ENCODE assay signal across 8 cellular contexts in the genomic region with DNA sequence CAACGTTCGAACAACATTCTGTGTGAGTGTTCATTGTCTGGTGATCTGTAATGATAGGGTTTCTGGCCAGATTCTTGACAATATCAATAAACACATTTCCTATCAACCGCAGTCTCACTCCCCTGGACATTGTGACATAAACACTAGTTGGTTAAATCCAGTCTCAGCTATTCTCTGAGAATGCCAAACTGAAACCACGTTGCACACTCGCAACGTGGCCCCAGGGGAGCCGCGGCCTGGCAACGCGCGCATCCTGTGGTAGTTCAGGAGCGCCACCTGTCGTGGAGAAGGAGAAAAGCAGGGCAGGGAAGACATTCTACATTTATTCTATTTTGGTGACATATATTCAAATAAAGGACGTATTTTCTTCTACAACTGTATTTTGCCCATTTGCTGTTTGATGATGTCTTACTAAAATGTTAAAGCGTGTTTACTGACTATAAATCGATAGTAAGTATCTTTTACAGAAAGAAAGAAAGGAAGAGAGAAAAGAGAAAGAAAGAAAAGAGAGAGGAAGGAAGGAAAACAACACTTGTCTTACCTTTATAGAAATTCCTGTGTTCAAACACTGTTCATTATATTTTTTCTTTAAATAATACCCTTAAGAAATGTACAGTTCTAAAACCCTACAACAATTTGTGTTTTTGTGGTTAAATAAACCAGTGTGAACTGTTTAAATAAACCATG.
DNase-seq lines count a peak whose midpoint lies in the region; ATAC-seq and TF ChIP-seq lines count a peak whose summit lies in the region.

No MANE protein-coding gene starts in this region.

- TF ChIP-seq POLR2A in right lobe of liver (IDR thresholded peaks at IDR 0.05): no peak

- peak; percentile 72 for DNase-seq in AG09309 (ENCODE audit: low read depth)
- peak; percentile 32 for DNase-seq in GM13976 (ENCODE audit: low spot score)
- DNase-seq in HT1080 (ENCODE audit: low read depth): peak; percentile 61
- DNase-seq in PC-3: peak; percentile 44
- peak in 37 of 61 donors; percentile 1 to 54 (median 8) for DNase-seq in caudate nucleus (lab: John Stamatoyannopoulos, UW)
- peak; percentile 63 to 73 (median 66) for DNase-seq in right lobe of liver
- DNase-seq in stimulated activated CD4-positive, alpha-beta T cell treated with anti-CD3 and anti-CD28 coated beads, TNF-alpha, amount 100 ng/mL, for 48 hours (ENCODE audit: low read depth in 3 of 3): peak; percentile 1 to 6 (median 3)

- H3K27me3 ChIP-seq in PC-3 (ENCODE audit: low read length) (no peaks in the 10 kb centered on the region), right lobe of liver (no peaks in the 10 kb centered on the region)

- H3F3A ChIP-seq in PC-3 (ENCODE audit: low read length, unreplicated experiment): no peaks in the 10 kb centered on the region

- TF ChIP-seq CTCF in AG09309 (IDR thresholded peaks at IDR 0.05; ENCODE audit: control insufficient read depth, insufficient read depth, low read depth, low read length, missing control alignments): peak; percentile 95
- peak; percentile 51 for TF ChIP-seq CTCF in GM13976 (IDR thresholded peaks at IDR 0.05; ENCODE audit: borderline replicate concordance, control extremely low read depth, extremely low read depth, insufficient read depth, missing control alignments)
- TF ChIP-seq CTCF in PC-3 (conservative IDR thresholded peaks at IDR 0.05; ENCODE audit: low read depth, low read length): peak; percentile 88
- peak; percentile 77 to 91 (median 84) for TF ChIP-seq CTCF in right lobe of liver (IDR thresholded peaks at IDR 0.05)

- H3K36me3 ChIP-seq in PC-3 (ENCODE audit: low read depth, low read length): no peaks in the 10 kb centered on the region
- no peaks in the 10 kb centered on the region for H3K36me3 ChIP-seq in right lobe of liver

- no TSS peak for BruUV-seq in PC-3 (replicated peaks; lab: Mats Ljungman, UMichigan)

- H3K9ac ChIP-seq in PC-3 (ENCODE audit: low read length): peak overlapping the region; percentile 39; the same call in 1 of the 2 replicates

- H3K4me1 ChIP-seq in PC-3 (ENCODE audit: insufficient read depth, low read length): no peaks in the 10 kb centered on the region
- no peaks in the 10 kb centered on the region for H3K4me1 ChIP-seq in right lobe of liver

- H3K4me2 ChIP-seq in PC-3 (ENCODE audit: low read length): peak overlapping the region; percentile 73

- CTCF ChIA-PET in PC-3 (lab: Charles Lee): no interaction called here

- no peaks in the 10 kb centered on the region for H3K79me2 ChIP-seq in PC-3 (ENCODE audit: low read length)

- in situ Hi-C loops in GM13976 (cut with MboI; ENCODE audit: low sequenced_read_pairs, unreplicated experiment): no loop called here

- H3K9me3 ChIP-seq in PC-3 (ENCODE audit: low read length) (no peaks in the 10 kb centered on the region), right lobe of liver (no peaks in the 10 kb centered on the region)

- H2AFZ ChIP-seq in PC-3 (ENCODE audit: low read length): peak overlapping the region; percentile 68

- H3K4me3 ChIP-seq in AG09309 (ENCODE audit: control insufficient read depth, low read depth, low read length) (peak overlapping the region; percentile 37), PC-3 (ENCODE audit: low read length) (peak overlapping the region; percentile 53), right lobe of liver (peak overlapping the region in 2 of 3 donors; percentile 26 to 42)

- WGBS in right lobe of liver (ENCODE audit: insufficient coverage, low coverage, low lambda C conversion rate, missing lambda C conversion rate): 6% methylated on average over 16 of the region's 16 CpGs

- H3K27ac ChIP-seq in PC-3 (ENCODE audit: low read length) (no peak overlapping the region), caudate nucleus (ENCODE audit: low read depth, low read length) (no peak overlapping the region), right lobe of liver (peak overlapping the region in 1 of 3 donors; percentile 5)

- no peaks in the 10 kb centered on the region for H4K20me1 ChIP-seq in PC-3 (ENCODE audit: low read length)

- no peaks in the 10 kb centered on the region for H3K9me2 ChIP-seq in PC-3 (replicated peaks; ENCODE audit: low read length)

- POLR2A ChIA-PET in PC-3 (lab: Charles Lee; ENCODE audit: unreplicated experiment): no interaction called here

- intact Hi-C loops in PC-3 (cut with micrococcal nuclease) (no loop called here), right lobe of liver (cut with DNase I) (no loop called here)

- no peak for ATAC-seq in PC-3
- peak; percentile 99 for ATAC-seq in right lobe of liver
- no peak for ATAC-seq in GM18870 (IDR thresholded peaks at IDR 0.05; ENCODE audit: unreplicated experiment)

Comparison
In these comparisons a context has a peak if more than half of its experiments do, and no peak if none do; other contexts are left out.
1. DNase-seq: peak in every context shown above with its lines; median percentile 72 in AG09309; 66 in right lobe of liver; 61 in HT1080; 44 in PC-3; 32 in GM13976; 8 in caudate nucleus; 3 in stimulated activated CD4-positive, alpha-beta T cell treated with anti-CD3 and anti-CD28 coated beads, TNF-alpha, amount 100 ng/mL, for 48 hours.
2. ATAC-seq: peak in right lobe of liver (4 of 4); none in PC-3 (single experiment) and GM18870 (single experiment).
3. Peak in every context shown above with its lines, with median percentiles within 50 percentile points of each other: H3K4me3 ChIP-seq and CTCF ChIP-seq.